Comparison of ENCODE assay signal across 1 cellular context in genomic region chr11:36564376-36565032, GRCh38.
TF ChIP-seq lines count a peak whose summit lies in the region.

No MANE protein-coding gene starts in this region.

TF ChIP-seq in H1, 55 proteins besides CTCF, POLR2A, EP300 and RAD21:
- TF ChIP-seq GABPA (IDR thresholded peaks at IDR 0.05; ENCODE audit: borderline replicate concordance, insufficient read depth, low read length) (no peak), SP2 (IDR thresholded peaks at IDR 0.05; ENCODE audit: low read length) (no peak), BACH1 (IDR thresholded peaks at IDR 0.05; ENCODE audit: low read length) (no peak), POU5F1 (IDR thresholded peaks at IDR 0.05; ENCODE audit: low read depth, low read length) (no peak), KDM5A (IDR thresholded peaks at IDR 0.05; ENCODE audit: low read length) (no peak), TAF7 (optimal IDR thresholded peaks at IDR 0.05; ENCODE audit: borderline replicate concordance, low read depth, low read length) (no peak), YY1 (IDR thresholded peaks at IDR 0.05; ENCODE audit: low read depth, low read length) (no peak), JUN (IDR thresholded peaks at IDR 0.05; ENCODE audit: low read depth, low read length) (no peak), KDM4A (IDR thresholded peaks at IDR 0.05; ENCODE audit: low read depth, low read length, severe bottlenecking) (no peak), KDM1A (IDR thresholded peaks at IDR 0.05; ENCODE audit: borderline replicate concordance, low read length) (no peak), RNF2 (IDR thresholded peaks at IDR 0.05; ENCODE audit: borderline replicate concordance, low read depth, low read length, missing control alignments, poor library complexity, severe bottlenecking) (no peak), CBX8 (IDR thresholded peaks at IDR 0.05; ENCODE audit: borderline replicate concordance, low read depth, low read length) (no peak)
- TF ChIP-seq, protein P1, sequence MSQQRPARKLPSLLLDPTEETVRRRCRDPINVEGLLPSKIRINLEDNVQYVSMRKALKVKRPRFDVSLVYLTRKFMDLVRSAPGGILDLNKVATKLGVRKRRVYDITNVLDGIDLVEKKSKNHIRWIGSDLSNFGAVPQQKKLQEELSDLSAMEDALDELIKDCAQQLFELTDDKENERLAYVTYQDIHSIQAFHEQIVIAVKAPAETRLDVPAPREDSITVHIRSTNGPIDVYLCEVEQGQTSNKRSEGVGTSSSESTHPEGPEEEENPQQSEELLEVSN (IDR thresholded peaks at IDR 0.05), result no peak
- TF ChIP-seq, protein P2, sequence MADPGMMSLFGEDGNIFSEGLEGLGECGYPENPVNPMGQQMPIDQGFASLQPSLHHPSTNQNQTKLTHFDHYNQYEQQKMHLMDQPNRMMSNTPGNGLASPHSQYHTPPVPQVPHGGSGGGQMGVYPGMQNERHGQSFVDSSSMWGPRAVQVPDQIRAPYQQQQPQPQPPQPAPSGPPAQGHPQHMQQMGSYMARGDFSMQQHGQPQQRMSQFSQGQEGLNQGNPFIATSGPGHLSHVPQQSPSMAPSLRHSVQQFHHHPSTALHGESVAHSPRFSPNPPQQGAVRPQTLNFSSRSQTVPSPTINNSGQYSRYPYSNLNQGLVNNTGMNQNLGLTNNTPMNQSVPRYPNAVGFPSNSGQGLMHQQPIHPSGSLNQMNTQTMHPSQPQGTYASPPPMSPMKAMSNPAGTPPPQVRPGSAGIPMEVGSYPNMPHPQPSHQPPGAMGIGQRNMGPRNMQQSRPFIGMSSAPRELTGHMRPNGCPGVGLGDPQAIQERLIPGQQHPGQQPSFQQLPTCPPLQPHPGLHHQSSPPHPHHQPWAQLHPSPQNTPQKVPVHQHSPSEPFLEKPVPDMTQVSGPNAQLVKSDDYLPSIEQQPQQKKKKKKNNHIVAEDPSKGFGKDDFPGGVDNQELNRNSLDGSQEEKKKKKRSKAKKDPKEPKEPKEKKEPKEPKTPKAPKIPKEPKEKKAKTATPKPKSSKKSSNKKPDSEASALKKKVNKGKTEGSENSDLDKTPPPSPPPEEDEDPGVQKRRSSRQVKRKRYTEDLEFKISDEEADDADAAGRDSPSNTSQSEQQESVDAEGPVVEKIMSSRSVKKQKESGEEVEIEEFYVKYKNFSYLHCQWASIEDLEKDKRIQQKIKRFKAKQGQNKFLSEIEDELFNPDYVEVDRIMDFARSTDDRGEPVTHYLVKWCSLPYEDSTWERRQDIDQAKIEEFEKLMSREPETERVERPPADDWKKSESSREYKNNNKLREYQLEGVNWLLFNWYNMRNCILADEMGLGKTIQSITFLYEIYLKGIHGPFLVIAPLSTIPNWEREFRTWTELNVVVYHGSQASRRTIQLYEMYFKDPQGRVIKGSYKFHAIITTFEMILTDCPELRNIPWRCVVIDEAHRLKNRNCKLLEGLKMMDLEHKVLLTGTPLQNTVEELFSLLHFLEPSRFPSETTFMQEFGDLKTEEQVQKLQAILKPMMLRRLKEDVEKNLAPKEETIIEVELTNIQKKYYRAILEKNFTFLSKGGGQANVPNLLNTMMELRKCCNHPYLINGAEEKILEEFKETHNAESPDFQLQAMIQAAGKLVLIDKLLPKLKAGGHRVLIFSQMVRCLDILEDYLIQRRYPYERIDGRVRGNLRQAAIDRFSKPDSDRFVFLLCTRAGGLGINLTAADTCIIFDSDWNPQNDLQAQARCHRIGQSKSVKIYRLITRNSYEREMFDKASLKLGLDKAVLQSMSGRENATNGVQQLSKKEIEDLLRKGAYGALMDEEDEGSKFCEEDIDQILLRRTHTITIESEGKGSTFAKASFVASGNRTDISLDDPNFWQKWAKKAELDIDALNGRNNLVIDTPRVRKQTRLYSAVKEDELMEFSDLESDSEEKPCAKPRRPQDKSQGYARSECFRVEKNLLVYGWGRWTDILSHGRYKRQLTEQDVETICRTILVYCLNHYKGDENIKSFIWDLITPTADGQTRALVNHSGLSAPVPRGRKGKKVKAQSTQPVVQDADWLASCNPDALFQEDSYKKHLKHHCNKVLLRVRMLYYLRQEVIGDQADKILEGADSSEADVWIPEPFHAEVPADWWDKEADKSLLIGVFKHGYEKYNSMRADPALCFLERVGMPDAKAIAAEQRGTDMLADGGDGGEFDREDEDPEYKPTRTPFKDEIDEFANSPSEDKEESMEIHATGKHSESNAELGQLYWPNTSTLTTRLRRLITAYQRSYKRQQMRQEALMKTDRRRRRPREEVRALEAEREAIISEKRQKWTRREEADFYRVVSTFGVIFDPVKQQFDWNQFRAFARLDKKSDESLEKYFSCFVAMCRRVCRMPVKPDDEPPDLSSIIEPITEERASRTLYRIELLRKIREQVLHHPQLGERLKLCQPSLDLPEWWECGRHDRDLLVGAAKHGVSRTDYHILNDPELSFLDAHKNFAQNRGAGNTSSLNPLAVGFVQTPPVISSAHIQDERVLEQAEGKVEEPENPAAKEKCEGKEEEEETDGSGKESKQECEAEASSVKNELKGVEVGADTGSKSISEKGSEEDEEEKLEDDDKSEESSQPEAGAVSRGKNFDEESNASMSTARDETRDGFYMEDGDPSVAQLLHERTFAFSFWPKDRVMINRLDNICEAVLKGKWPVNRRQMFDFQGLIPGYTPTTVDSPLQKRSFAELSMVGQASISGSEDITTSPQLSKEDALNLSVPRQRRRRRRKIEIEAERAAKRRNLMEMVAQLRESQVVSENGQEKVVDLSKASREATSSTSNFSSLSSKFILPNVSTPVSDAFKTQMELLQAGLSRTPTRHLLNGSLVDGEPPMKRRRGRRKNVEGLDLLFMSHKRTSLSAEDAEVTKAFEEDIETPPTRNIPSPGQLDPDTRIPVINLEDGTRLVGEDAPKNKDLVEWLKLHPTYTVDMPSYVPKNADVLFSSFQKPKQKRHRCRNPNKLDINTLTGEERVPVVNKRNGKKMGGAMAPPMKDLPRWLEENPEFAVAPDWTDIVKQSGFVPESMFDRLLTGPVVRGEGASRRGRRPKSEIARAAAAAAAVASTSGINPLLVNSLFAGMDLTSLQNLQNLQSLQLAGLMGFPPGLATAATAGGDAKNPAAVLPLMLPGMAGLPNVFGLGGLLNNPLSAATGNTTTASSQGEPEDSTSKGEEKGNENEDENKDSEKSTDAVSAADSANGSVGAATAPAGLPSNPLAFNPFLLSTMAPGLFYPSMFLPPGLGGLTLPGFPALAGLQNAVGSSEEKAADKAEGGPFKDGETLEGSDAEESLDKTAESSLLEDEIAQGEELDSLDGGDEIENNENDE (IDR thresholded peaks at IDR 0.05; ENCODE audit: insufficient replicate concordance, low read length), result no peak
